8 cellular contexts compared by ENCODE assay signal in the genomic region with DNA sequence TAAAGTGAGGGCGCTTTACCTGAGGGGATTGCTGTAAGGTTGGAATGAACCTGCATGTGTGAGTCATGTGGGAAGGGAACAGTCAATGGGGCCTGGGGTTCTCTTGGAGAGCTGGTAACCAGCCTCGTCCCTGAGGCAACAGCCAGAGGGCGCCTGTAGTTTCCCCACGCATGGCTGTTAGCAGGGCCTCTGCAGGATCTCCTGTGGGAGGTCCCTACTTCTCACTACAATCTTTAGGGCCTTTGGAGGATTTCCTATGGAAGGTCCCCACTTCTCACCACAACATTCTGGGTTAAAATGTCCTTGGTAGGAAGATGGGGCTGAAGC. TPM values are rescaled to one million over a fixed set of nuclear protein-coding genes. Genes with fewer than 3 reads are reported as not detected.
DNase-seq lines count a peak whose midpoint lies in the region; ATAC-seq and TF ChIP-seq lines count a peak whose summit lies in the region.
"Not testable (repeated sequence)": the region's sequence is repeated elsewhere in the genome, so short reads cannot be mapped to it uniquely, and the experiment has no call there.

No MANE protein-coding gene starts in this region.

- not testable (repeated sequence) for H3K9me2 ChIP-seq in GM23248 (ENCODE audit: insufficient read depth); neural cell (ENCODE audit: insufficient read depth, low read length)

- not testable (repeated sequence) for TF ChIP-seq EP300 in neural cell (conservative IDR thresholded peaks at IDR 0.05; ENCODE audit: poor library complexity, severe bottlenecking)

- H3K36me3 ChIP-seq in GM23248 (ENCODE audit: low read depth); HUES6 (ENCODE audit: control insufficient read depth, insufficient read depth, low read length); heart left ventricle; neural cell (ENCODE audit: insufficient read depth, low read length); testis (ENCODE audit: low read depth, missing control alignments): not testable (repeated sequence)

- not testable (repeated sequence) for H3K9me3 Mint-ChIP-seq in brain

- H3K27ac Mint-ChIP-seq in brain: peak overlapping the region in 1 of 5 experiments; percentile 71

- not testable (repeated sequence) for H3K4me3 ChIP-seq in GM23248, testis
- peak overlapping the region; percentile 54 for H3K4me3 ChIP-seq in HUES6 (ENCODE audit: low read depth, low read length)
- peak overlapping the region in 5 of 12 donors; percentile 21 to 45 (median 37) for H3K4me3 ChIP-seq in heart left ventricle
- H3K4me3 ChIP-seq in neural cell (ENCODE audit: low read length): peak overlapping the region; percentile 51

- H3K4me2 ChIP-seq in GM23248 (ENCODE audit: unreplicated experiment); neural cell (ENCODE audit: low read length): not testable (repeated sequence)

- H3K9me3 ChIP-seq in GM23248 (ENCODE audit: low read depth); HUES6 (ENCODE audit: control insufficient read depth, insufficient read depth, low read depth, low read length); heart left ventricle; neural cell (ENCODE audit: low read length); testis: not testable (repeated sequence)

- H3K36me3 Mint-ChIP-seq in brain: not testable (repeated sequence)

- H3F3A ChIP-seq in GM23248 (ENCODE audit: insufficient read depth); neural cell (ENCODE audit: insufficient read depth, low read length, poor library complexity, severe bottlenecking): not testable (repeated sequence)

- TF ChIP-seq RAD21 in neural cell (conservative IDR thresholded peaks at IDR 0.05): not testable (repeated sequence)

- H3K4me1 ChIP-seq in GM23248 (ENCODE audit: insufficient read depth); HUES6 (ENCODE audit: control insufficient read depth, insufficient read depth, low read length); testis: not testable (repeated sequence)
- H3K4me1 ChIP-seq in heart left ventricle: peaks cover 0 to 23% (median 6%) of the 10 kb centered on the region in 12 donors

- DNase-seq in EL (peak; percentile 48), GM23248 (peak; percentile 42), testis (peak; percentile 45)
- not testable (repeated sequence) for DNase-seq in heart left ventricle

- ATAC-seq in heart left ventricle: peak; percentile 30 to 57 (median 38)

- H3K27me3 ChIP-seq in GM23248 (replicated peaks; ENCODE audit: insufficient read depth): peaks cover 11% of the 10 kb centered on the region
- H3K27me3 ChIP-seq in HUES6 (ENCODE audit: control insufficient read depth, insufficient read depth, low read length); heart left ventricle; neural cell (ENCODE audit: insufficient read depth, low read depth, low read length); testis: not testable (repeated sequence)

- not testable (repeated sequence) for H3K27me3 Mint-ChIP-seq in brain

- not testable (repeated sequence) for TF ChIP-seq POLR2A in heart left ventricle (IDR thresholded peaks at IDR 0.05); testis (IDR thresholded peaks at IDR 0.05)

- H4K20me1 ChIP-seq in GM23248 (ENCODE audit: insufficient read depth); neural cell (ENCODE audit: insufficient read depth): not testable (repeated sequence)

- not testable (repeated sequence) for H3K79me2 ChIP-seq in GM23248 (ENCODE audit: insufficient read depth); neural cell (replicated peaks; ENCODE audit: insufficient read depth, low read length)

- intact Hi-C loops in heart left ventricle (cut with DNase I); testis (cut with DNase I; ENCODE audit: low total_unique reads): not testable (repeated sequence)

- H3K9ac ChIP-seq in GM23248; HUES6 (ENCODE audit: low read length); neural cell (ENCODE audit: low read length): not testable (repeated sequence)

- H2AFZ ChIP-seq in GM23248; neural cell (ENCODE audit: low read depth, low read length): not testable (repeated sequence)

- in situ Hi-C loops in GM23248 (cut with MboI): loop anchor here (25.0 kb wide), 2 partner anchors 251 to 501 kb away; partner anchors contain the start of genes CIAO1, NEURL3 and TMEM127

- not testable (repeated sequence) for H3K27ac ChIP-seq in GM23248; HUES6 (ENCODE audit: low read depth, low read length); VCaP; neural cell (ENCODE audit: low read length); testis
- H3K27ac ChIP-seq in heart left ventricle: peak overlapping the region in 3 of 12 donors; percentile 40 to 70 (median 60)

- 75 to 81% methylated on average over 4 of the region's 4 CpGs for WGBS in GM23248 (ENCODE audit: low coverage in 1 of 2, low lambda C conversion rate in 2 of 2, missing lambda C conversion rate in 2 of 2), 2 experiments
- WGBS in heart left ventricle, 4 donors: 20 to 60% (median 43%) methylated on average over 1 to 4 of the region's 4 CpGs
- 0 to 35% methylated on average over 1 to 4 of the region's 4 CpGs for WGBS in testis, 2 donors

- H3K4me3 Mint-ChIP-seq in brain: peak overlapping the region; percentile 66 to 80 (median 72)

- TF ChIP-seq CTCF in VCaP (conservative IDR thresholded peaks at IDR 0.05) (peak; percentile 18; the same call in 1 of the 2 replicates), heart left ventricle (IDR thresholded peaks at IDR 0.05) (peak in 6 of 12 donors; percentile 6 to 37 (median 29)), neural cell (IDR thresholded peaks at IDR 0.05; ENCODE audit: poor library complexity, severe bottlenecking) (peak; percentile 55)
- not testable (repeated sequence) for TF ChIP-seq CTCF in brain (conservative IDR thresholded peaks at IDR 0.05); testis (IDR thresholded peaks at IDR 0.05)

- peaks cover 32% of the 10 kb centered on the region for H3K4me1 Mint-ChIP-seq in brain

RNA-seq across cellular contexts. Expression of gene ANKRD36C, which starts 19.5 kb away (rescaled TPM):
- 12.2 and 22.5 TPM in 2 replicates for total RNA-seq in GM23248 (2014; rRNA removed; shearing (Covaris generic))
- 10.0 and 15.4 TPM in 2 replicates for polyA plus RNA-seq in GM23248 (2016; fragmentation: Nextera tagmentation; extraction: Ambion mirVana)
- 1.2 TPM for polyA plus RNA-seq in brain (ENCODE audit: insufficient read depth, low read depth, low replicate concordance)
- total RNA-seq in heart left ventricle: 10 to 100 TPM in 2 of 9 donors, 1 to 10 TPM in 7; 4.5 to 17.7 (median 7.1) TPM
- 1 to 10 TPM; 1.3 to 4.0 TPM for polyA plus RNA-seq in heart left ventricle
- 76.9 and 90.3 TPM in 2 replicates for polyA plus RNA-seq in neural cell
- 489 and 606 TPM in 2 replicates for polyA minus RNA-seq in neural cell
- 100 to 1,000 TPM; 360 to 411 TPM for total RNA-seq in testis
- polyA plus RNA-seq in testis (ENCODE audit: insufficient read depth, low read depth, low replicate concordance): 10.5 TPM

RNA-seq across cellular contexts. Expression of gene GPAT2, which starts 23.6 kb away (rescaled TPM):
- total RNA-seq in GM23248 (2014; rRNA removed; shearing (Covaris generic)): 0.65 and 1.0 TPM in 2 replicates
- polyA plus RNA-seq in GM23248 (2016; fragmentation: Nextera tagmentation; extraction: Ambion mirVana) (0.38 and 0.71 TPM in 2 replicates), brain (ENCODE audit: insufficient read depth, low read depth, low replicate concordance) (1.5 TPM), heart left ventricle (1 to 10 TPM; 2.1 to 5.6 TPM), neural cell (not detected in 2 replicates), testis (ENCODE audit: insufficient read depth, low read depth, low replicate concordance) (20.5 TPM)
- total RNA-seq in heart left ventricle (10 to 100 TPM in 2 of 9 donors, 1 to 10 TPM in 7; 1.7 to 20.2 (median 5.5) TPM), testis (10 to 100 TPM; 23.5 to 38.9 TPM)
- polyA minus RNA-seq in neural cell: not detected in 2 replicates
